ENCODE assay signal across 8 cellular contexts in the genomic region with DNA sequence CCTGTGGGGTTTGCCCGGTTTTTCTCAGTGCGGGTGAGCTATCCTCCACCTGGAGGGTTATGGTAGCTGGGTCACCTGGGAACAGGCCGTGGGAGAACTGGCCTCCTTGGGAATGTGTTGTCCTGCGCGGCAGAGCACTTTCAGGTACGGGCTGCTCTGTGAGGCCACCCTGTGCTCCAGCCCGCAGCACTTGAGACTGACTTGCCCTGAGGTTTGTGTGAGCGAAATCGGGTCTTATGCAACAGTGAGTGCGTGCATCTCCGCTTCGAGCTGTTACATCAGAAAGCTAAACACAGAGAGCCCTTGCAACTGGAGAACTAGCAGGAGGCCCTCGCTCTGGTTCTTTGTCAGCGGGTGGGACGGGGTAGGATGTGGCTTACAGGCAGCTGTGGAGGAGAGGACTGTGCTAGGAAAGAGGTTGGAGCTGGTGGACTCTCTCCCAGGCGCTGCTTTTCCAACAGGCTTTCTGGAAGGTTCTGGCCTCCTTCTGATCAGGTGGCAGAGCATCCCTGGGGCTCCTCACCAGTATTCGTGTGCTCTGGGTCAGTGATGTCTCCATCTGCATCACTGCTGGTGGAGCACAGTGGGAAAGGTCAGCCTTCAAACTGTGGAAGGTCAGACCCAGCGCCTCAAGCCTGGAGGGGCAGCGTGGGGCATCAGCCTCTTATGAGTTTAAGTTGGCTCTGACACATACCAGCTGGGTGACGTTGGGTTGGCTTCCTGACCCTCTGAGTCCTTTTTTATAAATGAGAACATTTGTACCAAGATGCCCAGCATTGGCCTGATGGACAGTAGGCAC.
DNase-seq lines count a peak whose midpoint lies in the region; ATAC-seq and TF ChIP-seq lines count a peak whose summit lies in the region.

No MANE protein-coding gene starts in this region.

- TF ChIP-seq CTCF in gastroesophageal sphincter (IDR thresholded peaks at IDR 0.05), result no peak
- TF ChIP-seq CTCF in neural progenitor cell (IDR thresholded peaks at IDR 0.05), result no peak

- no peak for TF ChIP-seq EP300 in gastroesophageal sphincter (IDR thresholded peaks at IDR 0.05)

- peaks cover 0 to 38% (median 12%) of the 10 kb centered on the region in 3 donors for H3K4me1 ChIP-seq in gastroesophageal sphincter
- peaks cover 22% of the 10 kb centered on the region for H3K4me1 ChIP-seq in neural progenitor cell

- no peak for TF ChIP-seq POLR2A in gastroesophageal sphincter (IDR thresholded peaks at IDR 0.05)

- DNase-seq in GF-D8 (lab: John Stamatoyannopoulos, UW) (peak; percentile 84), SIG-M5 (lab: John Stamatoyannopoulos, UW) (peak; percentile 98), neural progenitor cell (ENCODE audit: low spot score) (no peak), OCI-M2 (lab: John Stamatoyannopoulos, UW; ENCODE audit: unreplicated experiment) (no peak), cortex of kidney (lab: John Stamatoyannopoulos, UW) (no peak), NCI-H1930 (lab: John Stamatoyannopoulos, UW) (no peak)

- no peaks in the 10 kb centered on the region for H3K27me3 ChIP-seq in gastroesophageal sphincter
- no peaks in the 10 kb centered on the region for H3K27me3 ChIP-seq in neural progenitor cell

- H3K4me3 ChIP-seq in gastroesophageal sphincter (no peak overlapping the region), neural progenitor cell (no peak overlapping the region)

- H2AFZ ChIP-seq in neural progenitor cell (replicated peaks), result no peak overlapping the region

- peak overlapping the region in 1 of 4 donors; percentile 19 for H3K27ac ChIP-seq in gastroesophageal sphincter
- H3K27ac ChIP-seq in neural progenitor cell, result no peak overlapping the region

- H3K36me3 ChIP-seq in gastroesophageal sphincter (no peaks in the 10 kb centered on the region), neural progenitor cell (no peaks in the 10 kb centered on the region)

- no peak overlapping the region for H3K4me3 Mint-ChIP-seq in neural progenitor cell

- H3F3A ChIP-seq in neural progenitor cell (ENCODE audit: low read depth), result no peaks in the 10 kb centered on the region

- H4K20me1 ChIP-seq in neural progenitor cell (ENCODE audit: low read depth), result peaks cover 48% of the 10 kb centered on the region

- no peak overlapping the region for H3K4me2 ChIP-seq in neural progenitor cell

- peaks cover 4% of the 10 kb centered on the region for H3K27me3 Mint-ChIP-seq in neural progenitor cell (ENCODE audit: insufficient read depth, low read depth)

- H3K27ac Mint-ChIP-seq in neural progenitor cell, result peak overlapping the region; percentile 3

- H3K9me3 ChIP-seq in gastroesophageal sphincter (no peaks in the 10 kb centered on the region), neural progenitor cell (ENCODE audit: low read depth) (no peaks in the 10 kb centered on the region)

- no peak overlapping the region for H3K9ac ChIP-seq in neural progenitor cell

- ATAC-seq in gastroesophageal sphincter, result peak; percentile 13
- ATAC-seq in GM19463 (IDR thresholded peaks at IDR 0.05; ENCODE audit: unreplicated experiment), result no peak

- H3K9me3 Mint-ChIP-seq in neural progenitor cell, result no peaks in the 10 kb centered on the region

- H3K79me2 ChIP-seq in neural progenitor cell (ENCODE audit: low read depth), result peaks cover 49% of the 10 kb centered on the region

- peaks cover 24% of the 10 kb centered on the region for H3K4me1 Mint-ChIP-seq in neural progenitor cell

- H3K36me3 Mint-ChIP-seq in neural progenitor cell, result no peaks in the 10 kb centered on the region

- WGBS in gastroesophageal sphincter (ENCODE audit: low coverage in 1 of 2), 2 donors, result 78 to 91% methylated on average over 5 to 9 of the region's 20 CpGs

Comparison
In these comparisons a context has a peak if more than half of its experiments do, and no peak if none do; other contexts are left out.
1. DNase-seq: peak in GF-D8 (single experiment) and SIG-M5 (single experiment); none in neural progenitor cell (single experiment), OCI-M2 (single experiment), cortex of kidney (single experiment) and NCI-H1930 (0 of 2).